In the genomic region with DNA sequence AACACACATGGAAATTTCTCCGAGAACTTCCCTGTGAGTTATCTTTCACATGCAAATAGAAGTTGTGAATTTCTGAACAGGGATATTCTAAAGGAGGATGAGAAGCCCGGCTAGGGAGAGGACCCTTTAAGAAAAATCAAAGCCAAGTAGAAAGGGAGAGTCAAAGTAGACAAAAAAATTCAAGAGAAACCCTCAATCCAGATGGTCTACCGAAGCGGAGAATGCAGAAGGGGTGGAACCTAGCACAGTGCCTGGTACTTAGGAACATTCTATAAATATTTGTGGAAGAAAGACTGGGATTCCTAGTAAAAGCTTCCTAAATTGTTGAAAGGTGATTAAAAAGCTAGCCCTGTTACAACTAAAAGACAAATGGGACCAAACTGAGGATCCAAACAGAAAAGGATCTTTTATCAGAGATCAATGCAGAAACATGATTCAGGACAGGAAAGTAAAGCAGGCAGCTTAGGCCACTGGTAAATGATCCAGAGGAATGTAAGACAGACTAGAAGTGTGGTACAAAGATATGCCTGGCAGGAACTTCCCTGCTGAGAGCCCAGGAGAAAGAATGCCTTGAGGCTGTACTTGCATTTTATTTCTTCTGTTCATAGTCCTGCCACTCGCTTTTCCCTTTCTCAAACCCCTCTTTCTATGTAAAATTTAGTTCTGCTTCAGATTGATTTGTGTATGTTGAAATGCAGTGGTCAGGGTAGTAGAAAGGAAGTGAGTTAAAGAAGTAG, we compare ENCODE assay signal across 13 cellular contexts.
A peak's percentile ranks its signal among the peaks of the same experiment; 100 is the strongest.
DNase-seq lines count a peak whose midpoint lies in the region; TF ChIP-seq lines count a peak whose summit lies in the region.
"Had no signal": no experiment of that assay in that cellular context is flagged by ENCODE, and none has a peak within 500 bp of the region (broad histone marks: within the 10 kb centered on the region; RNA-seq: fewer than 3 reads in every experiment).

No MANE protein-coding gene starts in this region.

- H3K4me1 ChIP-seq in HUES6 (ENCODE audit: control insufficient read depth, insufficient read depth, low read length): peaks cover 37% of the 10 kb centered on the region
- H3K4me1 ChIP-seq: BLaER1 had no signal

- in situ Hi-C loops in ACHN (cut with HindIII; ENCODE audit: low pct_ligation_motif_present, low pct_unique_long_range_greater_than_20kb, low sequenced_read_pairs) (no loop called here), brain microvascular endothelial cell (cut with HindIII; ENCODE audit: low pct_ligation_motif_present, low sequenced_read_pairs) (no loop called here)

- H3K27me3 ChIP-seq in HUES6 (ENCODE audit: control insufficient read depth, insufficient read depth, low read length) (no peaks in the 10 kb centered on the region), brain microvascular endothelial cell (replicated peaks) (no peaks in the 10 kb centered on the region)
- H3K27me3 ChIP-seq: BLaER1, foreskin keratinocyte had no signal

- peak overlapping the region; percentile 49 for H3K9ac ChIP-seq in HUES6 (ENCODE audit: low read length)
- H3K9ac ChIP-seq: BLaER1 had no signal

- H3K4me3 ChIP-seq in HUES6 (ENCODE audit: low read depth, low read length) (peak overlapping the region; percentile 14; the same call in 1 of the 2 replicates), brain microvascular endothelial cell (ENCODE audit: low read depth, low read length) (no peak overlapping the region)
- H3K4me3 ChIP-seq: BLaER1 had no signal

- H3K36me3 ChIP-seq in HUES6 (ENCODE audit: control insufficient read depth, insufficient read depth, low read length): no peaks in the 10 kb centered on the region
- H3K36me3 ChIP-seq in brain microvascular endothelial cell (replicated peaks): no peaks in the 10 kb centered on the region
- H3K36me3 ChIP-seq: BLaER1 had no signal

- no peak for TF ChIP-seq CTCF in brain microvascular endothelial cell (IDR thresholded peaks at IDR 0.05; ENCODE audit: low read depth, low read length, missing control alignments)

- H3K27ac ChIP-seq in HUES6 (ENCODE audit: low read depth, low read length) (peak overlapping the region; percentile 74), brain microvascular endothelial cell (peak overlapping the region; percentile 56)
- H3K27ac ChIP-seq: BLaER1, foreskin keratinocyte had no signal

- DNase-seq in ACHN (peak; percentile 67), brain microvascular endothelial cell (peak; percentile 67), kidney tubule cell (ENCODE audit: low spot score) (peak; percentile 73), NCI-H69 (lab: John Stamatoyannopoulos, UW) (no peak), NCI-H2029 treated with DMSO at 0.1 percent for 48 hours (lab: John Stamatoyannopoulos, UW) (no peak), NCI-H2196 (lab: John Stamatoyannopoulos, UW; ENCODE audit: unreplicated experiment) (no peak), Ammon's horn (ENCODE audit: low spot score) (no peak)
- DNase-seq: caudate nucleus, foreskin keratinocyte, NCI-H1694, OCI-M1 had no signal

- H3K9me3 ChIP-seq in HUES6 (ENCODE audit: control insufficient read depth, insufficient read depth, low read depth, low read length): no peaks in the 10 kb centered on the region; the same call in 1 of the 2 replicates
- H3K9me3 ChIP-seq: BLaER1 had no signal

Comparison
In these comparisons a context has a peak if more than half of its experiments do, and no peak if none do; other contexts are left out.
1. DNase-seq: peak in ACHN (single experiment), brain microvascular endothelial cell (single experiment) and kidney tubule cell (single experiment); none in NCI-H69 (single experiment), NCI-H2029 treated with DMSO at 0.1 percent for 48 hours (single experiment), NCI-H2196 (single experiment) and Ammon's horn (single experiment).